Comparison of ENCODE assay signal across 1 cellular context in the genomic region with DNA sequence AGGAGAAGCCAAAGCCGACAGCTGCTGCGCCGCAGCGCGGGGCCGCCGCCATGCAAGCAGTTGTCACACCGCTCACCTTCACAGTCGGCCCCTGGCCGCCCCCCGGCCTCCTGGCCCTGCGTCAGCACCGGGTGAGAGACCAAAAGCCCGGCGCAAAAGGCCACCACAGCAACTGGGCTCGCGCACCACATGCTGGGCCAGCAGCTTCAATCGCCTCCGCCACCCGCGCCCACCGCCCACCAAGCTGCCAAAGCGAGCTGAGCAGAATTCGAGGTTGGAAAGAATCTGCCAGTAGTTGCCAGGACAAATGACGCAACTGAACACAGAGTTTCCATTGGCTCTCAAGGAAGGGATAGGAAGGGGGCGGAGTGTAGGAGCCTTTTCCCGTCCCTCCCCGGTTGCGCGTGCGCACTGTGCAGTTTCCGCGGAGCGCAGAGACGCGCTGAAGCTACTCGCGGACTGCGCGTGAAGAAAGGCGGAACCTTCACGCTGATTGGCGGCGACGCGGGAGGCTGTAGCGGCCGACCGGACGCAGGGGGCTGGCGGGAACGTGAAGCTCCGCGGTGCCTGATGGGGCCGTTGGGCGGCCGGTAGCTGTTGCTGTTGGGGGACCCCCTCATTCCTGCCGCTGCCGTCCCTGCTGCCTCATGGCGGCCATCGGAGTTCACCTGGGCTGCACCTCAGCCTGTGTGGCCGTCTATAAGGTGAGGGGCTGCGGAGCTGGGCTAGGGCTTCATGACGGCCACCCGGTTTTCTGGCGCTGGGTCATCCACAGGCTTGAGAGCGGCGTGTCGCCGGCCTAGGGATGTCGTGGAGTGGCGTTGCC.
TF ChIP-seq lines count a peak whose summit lies in the region.

A gene (minus strand): TSS at position 282 of the 826 bp plus-strand sequence. CDS start 91 bp downstream, at position 191.
A gene with protein sequence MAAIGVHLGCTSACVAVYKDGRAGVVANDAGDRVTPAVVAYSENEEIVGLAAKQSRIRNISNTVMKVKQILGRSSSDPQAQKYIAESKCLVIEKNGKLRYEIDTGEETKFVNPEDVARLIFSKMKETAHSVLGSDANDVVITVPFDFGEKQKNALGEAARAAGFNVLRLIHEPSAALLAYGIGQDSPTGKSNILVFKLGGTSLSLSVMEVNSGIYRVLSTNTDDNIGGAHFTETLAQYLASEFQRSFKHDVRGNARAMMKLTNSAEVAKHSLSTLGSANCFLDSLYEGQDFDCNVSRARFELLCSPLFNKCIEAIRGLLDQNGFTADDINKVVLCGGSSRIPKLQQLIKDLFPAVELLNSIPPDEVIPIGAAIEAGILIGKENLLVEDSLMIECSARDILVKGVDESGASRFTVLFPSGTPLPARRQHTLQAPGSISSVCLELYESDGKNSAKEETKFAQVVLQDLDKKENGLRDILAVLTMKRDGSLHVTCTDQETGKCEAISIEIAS (plus strand): TSS at position 551 of the 826 bp plus-strand sequence. CDS start 97 bp downstream, at position 648.
A gene with protein sequence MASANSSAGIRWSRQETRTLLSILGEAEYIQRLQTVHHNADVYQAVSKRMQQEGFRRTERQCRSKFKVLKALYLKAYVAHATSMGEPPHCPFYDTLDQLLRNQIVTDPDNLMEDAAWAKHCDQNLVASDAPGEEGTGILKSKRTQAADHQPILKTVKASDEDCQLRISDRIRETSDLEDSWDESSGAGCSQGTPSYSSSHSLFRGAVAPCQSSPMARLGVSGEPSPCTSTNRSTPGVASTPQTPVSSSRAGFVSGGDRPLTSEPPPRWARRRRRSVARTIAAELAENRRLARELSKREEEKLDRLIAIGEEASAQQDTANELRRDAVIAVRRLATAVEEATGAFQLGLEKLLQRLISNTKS (plus strand): TSS at position 551 of the 826 bp plus-strand sequence. CDS start 3,979 bp downstream, outside the sequence.

TF ChIP-seq in HepG2, 621 proteins besides CTCF, POLR2A, EP300 and RAD21 (continued from another document and continues in another):
- TF ChIP-seq ZNF33B (CRISPR knock-in tag; IDR thresholded peaks at IDR 0.05) (0 out of 2 replicates have a peak, but pooled peaks have one; percentile 40), ZNF549 (CRISPR knock-in tag; IDR thresholded peaks at IDR 0.05) (no peak), ASH2L (IDR thresholded peaks at IDR 0.05; ENCODE audit: insufficient read length, low read depth, low read length) (peak; percentile 70), ZNF337 (CRISPR knock-in tag; IDR thresholded peaks at IDR 0.05; ENCODE audit: borderline replicate concordance, low read depth) (0 out of 2 replicates have a peak, but pooled peaks have one; percentile 59), ZNF224 (CRISPR knock-in tag; IDR thresholded peaks at IDR 0.05) (peak; percentile 60; the same call in 1 of the 2 replicates), NFYC (CRISPR knock-in tag; IDR thresholded peaks at IDR 0.05) (peak; percentile 90), ZNF160 (CRISPR knock-in tag; IDR thresholded peaks at IDR 0.05) (peak; percentile 17; the same call in 1 of the 2 replicates), ZBTB7B (CRISPR knock-in tag; IDR thresholded peaks at IDR 0.05) (peak; percentile 63), ATF7-NPFF (CRISPR knock-in tag; IDR thresholded peaks at IDR 0.05; ENCODE audit: low read depth) (peak; percentile 49; the same call in 1 of the 2 replicates), ELF3 (CRISPR knock-in tag; IDR thresholded peaks at IDR 0.05) (0 out of 2 replicates have a peak, but pooled peaks have one; percentile 21), ZNF598 (CRISPR knock-in tag; IDR thresholded peaks at IDR 0.05; ENCODE audit: borderline replicate concordance) (peak; percentile 56; the same call in 1 of the 2 replicates), ZNF776 (CRISPR knock-in tag; IDR thresholded peaks at IDR 0.05) (peak; percentile 62; the same call in 1 of the 2 replicates), ZNF264 (CRISPR knock-in tag; IDR thresholded peaks at IDR 0.05) (peak; percentile 72; the same call in 1 of the 2 replicates), ZNF777 (CRISPR knock-in tag; IDR thresholded peaks at IDR 0.05) (peak; percentile 63), BCL6 (CRISPR knock-in tag; IDR thresholded peaks at IDR 0.05) (peak; percentile 43; the same call in 1 of the 2 replicates), ZNF441 (CRISPR knock-in tag; IDR thresholded peaks at IDR 0.05; ENCODE audit: borderline replicate concordance) (peak; percentile 87; the same call in 1 of the 2 replicates), ZNF569 (CRISPR knock-in tag; IDR thresholded peaks at IDR 0.05; ENCODE audit: borderline replicate concordance) (peak; percentile 71; the same call in 1 of the 2 replicates), SIN3B (IDR thresholded peaks at IDR 0.05; ENCODE audit: low read length) (peak; percentile 59; the same call in 1 of the 2 replicates), DNMT1 (CRISPR knock-in tag; IDR thresholded peaks at IDR 0.05) (0 out of 2 replicates have a peak, but pooled peaks have one; percentile 34), SSRP1 (CRISPR knock-in tag; IDR thresholded peaks at IDR 0.05) (no peak), SETDB1 (CRISPR knock-in tag; IDR thresholded peaks at IDR 0.05; ENCODE audit: borderline replicate concordance) (no peak), SP2 (CRISPR knock-in tag; IDR thresholded peaks at IDR 0.05) (peak; percentile 86)
- TF ChIP-seq, protein P1, sequence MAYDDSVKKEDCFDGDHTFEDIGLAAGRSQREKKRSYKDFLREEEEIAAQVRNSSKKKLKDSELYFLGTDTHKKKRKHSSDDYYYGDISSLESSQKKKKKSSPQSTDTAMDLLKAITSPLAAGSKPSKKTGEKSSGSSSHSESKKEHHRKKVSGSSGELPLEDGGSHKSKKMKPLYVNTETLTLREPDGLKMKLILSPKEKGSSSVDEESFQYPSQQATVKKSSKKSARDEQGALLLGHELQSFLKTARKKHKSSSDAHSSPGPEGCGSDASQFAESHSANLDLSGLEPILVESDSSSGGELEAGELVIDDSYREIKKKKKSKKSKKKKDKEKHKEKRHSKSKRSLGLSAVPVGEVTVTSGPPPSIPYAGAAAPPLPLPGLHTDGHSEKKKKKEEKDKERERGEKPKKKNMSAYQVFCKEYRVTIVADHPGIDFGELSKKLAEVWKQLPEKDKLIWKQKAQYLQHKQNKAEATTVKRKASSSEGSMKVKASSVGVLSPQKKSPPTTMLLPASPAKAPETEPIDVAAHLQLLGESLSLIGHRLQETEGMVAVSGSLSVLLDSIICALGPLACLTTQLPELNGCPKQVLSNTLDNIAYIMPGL (CRISPR knock-in tag; IDR thresholded peaks at IDR 0.05; ENCODE audit: borderline replicate concordance in 1 of 2, low read depth in 1 of 2): peak; percentile 74 to 82; a peak in 2 of 4 replicates
- TF ChIP-seq, protein P2, sequence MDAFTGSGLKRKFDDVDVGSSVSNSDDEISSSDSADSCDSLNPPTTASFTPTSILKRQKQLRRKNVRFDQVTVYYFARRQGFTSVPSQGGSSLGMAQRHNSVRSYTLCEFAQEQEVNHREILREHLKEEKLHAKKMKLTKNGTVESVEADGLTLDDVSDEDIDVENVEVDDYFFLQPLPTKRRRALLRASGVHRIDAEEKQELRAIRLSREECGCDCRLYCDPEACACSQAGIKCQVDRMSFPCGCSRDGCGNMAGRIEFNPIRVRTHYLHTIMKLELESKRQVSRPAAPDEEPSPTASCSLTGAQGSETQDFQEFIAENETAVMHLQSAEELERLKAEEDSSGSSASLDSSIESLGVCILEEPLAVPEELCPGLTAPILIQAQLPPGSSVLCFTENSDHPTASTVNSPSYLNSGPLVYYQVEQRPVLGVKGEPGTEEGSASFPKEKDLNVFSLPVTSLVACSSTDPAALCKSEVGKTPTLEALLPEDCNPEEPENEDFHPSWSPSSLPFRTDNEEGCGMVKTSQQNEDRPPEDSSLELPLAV (CRISPR knock-in tag; conservative IDR thresholded peaks at IDR 0.05; ENCODE audit: low read depth): 0 out of 2 replicates have a peak, but pooled peaks have one; percentile 40
- TF ChIP-seq, protein P3, sequence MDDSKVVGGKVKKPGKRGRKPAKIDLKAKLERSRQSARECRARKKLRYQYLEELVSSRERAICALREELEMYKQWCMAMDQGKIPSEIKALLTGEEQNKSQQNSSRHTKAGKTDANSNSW (CRISPR knock-in tag; IDR thresholded peaks at IDR 0.05; ENCODE audit: borderline replicate concordance): 0 out of 2 replicates have a peak, but pooled peaks have one; percentile 51
- TF ChIP-seq, protein P4, sequence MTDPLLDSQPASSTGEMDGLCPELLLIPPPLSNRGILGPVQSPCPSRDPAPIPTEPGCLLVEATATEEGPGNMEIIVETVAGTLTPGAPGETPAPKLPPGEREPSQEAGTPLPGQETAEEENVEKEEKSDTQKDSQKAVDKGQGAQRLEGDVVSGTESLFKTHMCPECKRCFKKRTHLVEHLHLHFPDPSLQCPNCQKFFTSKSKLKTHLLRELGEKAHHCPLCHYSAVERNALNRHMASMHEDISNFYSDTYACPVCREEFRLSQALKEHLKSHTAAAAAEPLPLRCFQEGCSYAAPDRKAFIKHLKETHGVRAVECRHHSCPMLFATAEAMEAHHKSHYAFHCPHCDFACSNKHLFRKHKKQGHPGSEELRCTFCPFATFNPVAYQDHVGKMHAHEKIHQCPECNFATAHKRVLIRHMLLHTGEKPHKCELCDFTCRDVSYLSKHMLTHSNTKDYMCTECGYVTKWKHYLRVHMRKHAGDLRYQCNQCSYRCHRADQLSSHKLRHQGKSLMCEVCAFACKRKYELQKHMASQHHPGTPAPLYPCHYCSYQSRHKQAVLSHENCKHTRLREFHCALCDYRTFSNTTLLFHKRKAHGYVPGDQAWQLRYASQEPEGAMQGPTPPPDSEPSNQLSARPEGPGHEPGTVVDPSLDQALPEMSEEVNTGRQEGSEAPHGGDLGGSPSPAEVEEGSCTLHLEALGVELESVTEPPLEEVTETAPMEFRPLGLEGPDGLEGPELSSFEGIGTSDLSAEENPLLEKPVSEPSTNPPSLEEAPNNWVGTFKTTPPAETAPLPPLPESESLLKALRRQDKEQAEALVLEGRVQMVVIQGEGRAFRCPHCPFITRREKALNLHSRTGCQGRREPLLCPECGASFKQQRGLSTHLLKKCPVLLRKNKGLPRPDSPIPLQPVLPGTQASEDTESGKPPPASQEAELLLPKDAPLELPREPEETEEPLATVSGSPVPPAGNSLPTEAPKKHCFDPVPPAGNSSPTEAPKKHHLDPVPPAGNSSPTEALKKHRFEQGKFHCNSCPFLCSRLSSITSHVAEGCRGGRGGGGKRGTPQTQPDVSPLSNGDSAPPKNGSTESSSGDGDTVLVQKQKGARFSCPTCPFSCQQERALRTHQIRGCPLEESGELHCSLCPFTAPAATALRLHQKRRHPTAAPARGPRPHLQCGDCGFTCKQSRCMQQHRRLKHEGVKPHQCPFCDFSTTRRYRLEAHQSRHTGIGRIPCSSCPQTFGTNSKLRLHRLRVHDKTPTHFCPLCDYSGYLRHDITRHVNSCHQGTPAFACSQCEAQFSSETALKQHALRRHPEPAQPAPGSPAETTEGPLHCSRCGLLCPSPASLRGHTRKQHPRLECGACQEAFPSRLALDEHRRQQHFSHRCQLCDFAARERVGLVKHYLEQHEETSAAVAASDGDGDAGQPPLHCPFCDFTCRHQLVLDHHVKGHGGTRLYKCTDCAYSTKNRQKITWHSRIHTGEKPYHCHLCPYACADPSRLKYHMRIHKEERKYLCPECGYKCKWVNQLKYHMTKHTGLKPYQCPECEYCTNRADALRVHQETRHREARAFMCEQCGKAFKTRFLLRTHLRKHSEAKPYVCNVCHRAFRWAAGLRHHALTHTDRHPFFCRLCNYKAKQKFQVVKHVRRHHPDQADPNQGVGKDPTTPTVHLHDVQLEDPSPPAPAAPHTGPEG (CRISPR knock-in tag; IDR thresholded peaks at IDR 0.05): peak; percentile 70
- TF ChIP-seq, protein P5, sequence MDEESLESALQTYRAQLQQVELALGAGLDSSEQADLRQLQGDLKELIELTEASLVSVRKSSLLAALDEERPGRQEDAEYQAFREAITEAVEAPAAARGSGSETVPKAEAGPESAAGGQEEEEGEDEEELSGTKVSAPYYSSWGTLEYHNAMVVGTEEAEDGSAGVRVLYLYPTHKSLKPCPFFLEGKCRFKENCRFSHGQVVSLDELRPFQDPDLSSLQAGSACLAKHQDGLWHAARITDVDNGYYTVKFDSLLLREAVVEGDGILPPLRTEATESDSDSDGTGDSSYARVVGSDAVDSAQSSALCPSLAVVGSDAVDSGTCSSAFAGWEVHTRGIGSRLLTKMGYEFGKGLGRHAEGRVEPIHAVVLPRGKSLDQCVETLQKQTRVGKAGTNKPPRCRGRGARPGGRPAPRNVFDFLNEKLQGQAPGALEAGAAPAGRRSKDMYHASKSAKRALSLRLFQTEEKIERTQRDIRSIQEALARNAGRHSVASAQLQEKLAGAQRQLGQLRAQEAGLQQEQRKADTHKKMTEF (CRISPR knock-in tag; IDR thresholded peaks at IDR 0.05): peak; percentile 44; the same call in 1 of the 2 replicates
- TF ChIP-seq, protein P6, sequence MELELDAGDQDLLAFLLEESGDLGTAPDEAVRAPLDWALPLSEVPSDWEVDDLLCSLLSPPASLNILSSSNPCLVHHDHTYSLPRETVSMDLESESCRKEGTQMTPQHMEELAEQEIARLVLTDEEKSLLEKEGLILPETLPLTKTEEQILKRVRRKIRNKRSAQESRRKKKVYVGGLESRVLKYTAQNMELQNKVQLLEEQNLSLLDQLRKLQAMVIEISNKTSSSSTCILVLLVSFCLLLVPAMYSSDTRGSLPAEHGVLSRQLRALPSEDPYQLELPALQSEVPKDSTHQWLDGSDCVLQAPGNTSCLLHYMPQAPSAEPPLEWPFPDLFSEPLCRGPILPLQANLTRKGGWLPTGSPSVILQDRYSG (CRISPR knock-in tag; IDR thresholded peaks at IDR 0.05): 0 out of 2 replicates have a peak, but pooled peaks have one; percentile 78
- TF ChIP-seq, protein P7, sequence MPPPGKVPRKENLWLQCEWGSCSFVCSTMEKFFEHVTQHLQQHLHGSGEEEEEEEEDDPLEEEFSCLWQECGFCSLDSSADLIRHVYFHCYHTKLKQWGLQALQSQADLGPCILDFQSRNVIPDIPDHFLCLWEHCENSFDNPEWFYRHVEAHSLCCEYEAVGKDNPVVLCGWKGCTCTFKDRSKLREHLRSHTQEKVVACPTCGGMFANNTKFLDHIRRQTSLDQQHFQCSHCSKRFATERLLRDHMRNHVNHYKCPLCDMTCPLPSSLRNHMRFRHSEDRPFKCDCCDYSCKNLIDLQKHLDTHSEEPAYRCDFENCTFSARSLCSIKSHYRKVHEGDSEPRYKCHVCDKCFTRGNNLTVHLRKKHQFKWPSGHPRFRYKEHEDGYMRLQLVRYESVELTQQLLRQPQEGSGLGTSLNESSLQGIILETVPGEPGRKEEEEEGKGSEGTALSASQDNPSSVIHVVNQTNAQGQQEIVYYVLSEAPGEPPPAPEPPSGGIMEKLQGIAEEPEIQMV (CRISPR knock-in tag; IDR thresholded peaks at IDR 0.05; ENCODE audit: low read depth): peak; percentile 46
